In the genomic region with DNA sequence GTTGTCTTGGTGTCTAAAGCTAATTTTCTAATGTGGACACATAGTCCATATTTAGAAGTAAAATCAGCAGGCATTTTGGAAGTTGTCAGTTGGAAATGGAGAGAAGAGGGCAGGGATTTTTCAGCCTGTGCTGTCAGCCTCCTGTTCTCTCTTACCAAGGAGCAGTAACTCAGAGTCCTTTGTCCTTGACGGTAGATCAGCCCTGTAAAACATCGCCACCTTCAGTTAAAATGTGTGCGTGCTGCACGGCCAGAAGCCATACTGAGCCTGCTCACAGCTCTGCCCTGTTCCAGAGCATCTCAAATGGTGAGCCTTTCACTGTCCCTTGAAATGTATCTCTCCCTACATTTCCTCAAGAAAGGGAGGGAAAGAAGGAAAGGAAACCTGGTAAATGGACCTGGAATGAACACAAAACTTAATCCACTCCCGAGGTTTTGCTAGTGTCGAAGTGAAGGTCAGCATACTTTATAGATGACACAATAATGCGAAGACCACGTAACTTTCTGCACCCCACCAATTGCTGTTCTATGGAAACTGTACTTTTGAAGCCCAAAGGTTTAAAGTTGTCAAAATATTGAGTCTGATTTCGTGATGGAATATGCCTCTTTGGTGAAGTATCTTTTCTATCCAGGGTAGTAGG, we compare ENCODE assay signal across 8 cellular contexts.
DNase-seq lines count a peak whose midpoint lies in the region; ATAC-seq and TF ChIP-seq lines count a peak whose summit lies in the region.

No MANE protein-coding gene starts in this region.

- peak; percentile 100 for ATAC-seq in GM23338

- no peaks in the 10 kb centered on the region for H3K9me3 ChIP-seq in CD8-positive, alpha-beta memory T cell (ENCODE audit: low read length)

- DNase-seq in activated CD4-positive, alpha-beta T cell treated with anti-CD3 and anti-CD28 coated beads, Interleukin-2, amount 10 ng/mL, durations not matched to agents 24 days and 14 days, result peak; percentile 56
- DNase-seq in activated CD4-positive, alpha-beta T cell treated with anti-CD3 and anti-CD28 coated beads, Interleukin-2, amount 10 ng/mL, durations not matched to agents 7 days and 5 days, result no peak
- DNase-seq in GM23338 (ENCODE audit: low spot score), result peak; percentile 89
- DNase-seq in HuH-7.5 (ENCODE audit: low spot score), result peak; percentile 14
- DNase-seq in OCI-M1 (lab: John Stamatoyannopoulos, UW), result peak; percentile 35
- DNase-seq in epithelial cell of esophagus (ENCODE audit: low read depth), result peak; percentile 71
- DNase-seq in mesothelial cell of epicardium (ENCODE audit: low spot score in 2 of 2, unreplicated experiment in 2 of 2), result peak in 1 of 2 experiments; percentile 64
- DNase-seq in CD8-positive, alpha-beta memory T cell, result no peak

- H3K4me1 ChIP-seq in GM23338 (ENCODE audit: insufficient read depth), result 0 out of 2 replicates have a peak, but pooled peaks cover 6% of the 10 kb centered on the region
- no peaks in the 10 kb centered on the region for H3K4me1 ChIP-seq in CD8-positive, alpha-beta memory T cell (ENCODE audit: insufficient read depth, low read length)

- H3K4me3 Mint-ChIP-seq in activated CD4-positive, alpha-beta T cell treated with anti-CD3 and anti-CD28 coated beads, Interleukin-2, amount 10 ng/mL, durations not matched to agents 24 days and 14 days, result no peak overlapping the region
- no peak overlapping the region for H3K4me3 Mint-ChIP-seq in activated CD4-positive, alpha-beta T cell treated with anti-CD3 and anti-CD28 coated beads, Interleukin-2, amount 10 ng/mL, durations not matched to agents 7 days and 5 days
- H3K4me3 Mint-ChIP-seq in GM23338 (no peak overlapping the region), mesothelial cell of epicardium (no peak overlapping the region)
- no peak overlapping the region for H3K4me3 Mint-ChIP-seq in CD8-positive, alpha-beta memory T cell

- no peak overlapping the region for H2AFZ ChIP-seq in GM23338

- no peaks in the 10 kb centered on the region for H3K79me2 ChIP-seq in GM23338 (replicated peaks; ENCODE audit: insufficient read depth)

- no peak overlapping the region for H3K4me2 ChIP-seq in GM23338

- H3K27me3 Mint-ChIP-seq in activated CD4-positive, alpha-beta T cell treated with anti-CD3 and anti-CD28 coated beads, Interleukin-2, amount 10 ng/mL, durations not matched to agents 24 days and 14 days, result peaks cover 2% of the 10 kb centered on the region
- peaks cover 3% of the 10 kb centered on the region for H3K27me3 Mint-ChIP-seq in activated CD4-positive, alpha-beta T cell treated with anti-CD3 and anti-CD28 coated beads, Interleukin-2, amount 10 ng/mL, durations not matched to agents 7 days and 5 days
- H3K27me3 Mint-ChIP-seq in GM23338 (ENCODE audit: insufficient read depth, low read depth, poor library complexity), result no peaks in the 10 kb centered on the region
- H3K27me3 Mint-ChIP-seq in mesothelial cell of epicardium (ENCODE audit: low read depth), result no peaks in the 10 kb centered on the region
- H3K27me3 Mint-ChIP-seq in CD8-positive, alpha-beta memory T cell, result peaks cover 0 to 4% of the 10 kb centered on the region in 2 donors

- intact Hi-C loops in activated CD4-positive, alpha-beta T cell treated with anti-CD3 and anti-CD28 coated beads, Interleukin-2, amount 10 ng/mL, durations not matched to agents 24 days and 14 days (cut with micrococcal nuclease), result loop anchor here (10.0 kb wide), 1 partner anchor 221 kb away; no protein-coding TSS in a partner anchor

- CTCF ChIA-PET in activated CD4-positive, alpha-beta T cell treated with anti-CD3 and anti-CD28 coated beads, Interleukin-2, amount 10 ng/mL, durations not matched to agents 7 days and 5 days (lab: Charles Lee), result no interaction called here
- CTCF ChIA-PET in CD8-positive, alpha-beta memory T cell (lab: Charles Lee), result no interaction called here

- H3K9me2 ChIP-seq in GM23338 (ENCODE audit: insufficient read depth), result peaks cover 12% of the 10 kb centered on the region; the same call in 1 of the 2 replicates

- no peak overlapping the region for H3K4me3 ChIP-seq in GM23338
- H3K4me3 ChIP-seq in epithelial cell of esophagus (ENCODE audit: low read length), result no peak overlapping the region
- no peak overlapping the region for H3K4me3 ChIP-seq in CD8-positive, alpha-beta memory T cell (ENCODE audit: low read length)

- no peaks in the 10 kb centered on the region for H3K4me1 Mint-ChIP-seq in activated CD4-positive, alpha-beta T cell treated with anti-CD3 and anti-CD28 coated beads, Interleukin-2, amount 10 ng/mL, durations not matched to agents 24 days and 14 days
- H3K4me1 Mint-ChIP-seq in activated CD4-positive, alpha-beta T cell treated with anti-CD3 and anti-CD28 coated beads, Interleukin-2, amount 10 ng/mL, durations not matched to agents 7 days and 5 days, result no peaks in the 10 kb centered on the region
- H3K4me1 Mint-ChIP-seq in GM23338 (peaks cover 20% of the 10 kb centered on the region), mesothelial cell of epicardium (peaks cover 54% of the 10 kb centered on the region)
- no peaks in the 10 kb centered on the region for H3K4me1 Mint-ChIP-seq in CD8-positive, alpha-beta memory T cell

- H3K27ac Mint-ChIP-seq in activated CD4-positive, alpha-beta T cell treated with anti-CD3 and anti-CD28 coated beads, Interleukin-2, amount 10 ng/mL, durations not matched to agents 24 days and 14 days, result no peak overlapping the region
- H3K27ac Mint-ChIP-seq in activated CD4-positive, alpha-beta T cell treated with anti-CD3 and anti-CD28 coated beads, Interleukin-2, amount 10 ng/mL, durations not matched to agents 7 days and 5 days, result no peak overlapping the region
- H3K27ac Mint-ChIP-seq in GM23338 (no peak overlapping the region), mesothelial cell of epicardium (peak overlapping the region; percentile 84)
- H3K27ac Mint-ChIP-seq in CD8-positive, alpha-beta memory T cell, result no peak overlapping the region

- TF ChIP-seq CTCF in GM23338 (conservative IDR thresholded peaks at IDR 0.05; ENCODE audit: low read depth in 2 of 2) (peak; percentile 80 to 96), epithelial cell of esophagus (IDR thresholded peaks at IDR 0.05; ENCODE audit: insufficient read depth, low read depth, low read length, missing control alignments) (peak; percentile 81), mesothelial cell of epicardium (IDR thresholded peaks at IDR 0.05; ENCODE audit: unreplicated experiment) (peak; percentile 36)

- no peaks in the 10 kb centered on the region for H3F3A ChIP-seq in GM23338 (replicated peaks; ENCODE audit: low read depth)

- H3K27me3 ChIP-seq in GM23338 (ENCODE audit: insufficient read depth), result no peaks in the 10 kb centered on the region
- H3K27me3 ChIP-seq in CD8-positive, alpha-beta memory T cell (ENCODE audit: insufficient read depth, low read length, poor library complexity, severe bottlenecking), result no peaks in the 10 kb centered on the region

- POLR2A ChIA-PET in activated CD4-positive, alpha-beta T cell treated with anti-CD3 and anti-CD28 coated beads, Interleukin-2, amount 10 ng/mL, durations not matched to agents 7 days and 5 days (lab: Charles Lee), result no interaction called here
- POLR2A ChIA-PET in CD8-positive, alpha-beta memory T cell (lab: Charles Lee), result no interaction called here

- H3K36me3 Mint-ChIP-seq in activated CD4-positive, alpha-beta T cell treated with anti-CD3 and anti-CD28 coated beads, Interleukin-2, amount 10 ng/mL, durations not matched to agents 24 days and 14 days (ENCODE audit: low read depth), result no peaks in the 10 kb centered on the region
- no peaks in the 10 kb centered on the region for H3K36me3 Mint-ChIP-seq in activated CD4-positive, alpha-beta T cell treated with anti-CD3 and anti-CD28 coated beads, Interleukin-2, amount 10 ng/mL, durations not matched to agents 7 days and 5 days (ENCODE audit: low read depth)
- H3K36me3 Mint-ChIP-seq in GM23338 (ENCODE audit: low read depth), result no peaks in the 10 kb centered on the region
- H3K36me3 Mint-ChIP-seq in mesothelial cell of epicardium, result peaks cover 23% of the 10 kb centered on the region
- H3K36me3 Mint-ChIP-seq in CD8-positive, alpha-beta memory T cell, result no peaks in the 10 kb centered on the region

- no peaks in the 10 kb centered on the region for H4K20me1 ChIP-seq in GM23338 (replicated peaks; ENCODE audit: insufficient read depth)

- no peaks in the 10 kb centered on the region for H3K36me3 ChIP-seq in GM23338 (ENCODE audit: insufficient read depth)
- no peaks in the 10 kb centered on the region for H3K36me3 ChIP-seq in CD8-positive, alpha-beta memory T cell (ENCODE audit: insufficient read depth, low read length)

- H3K9me3 Mint-ChIP-seq in activated CD4-positive, alpha-beta T cell treated with anti-CD3 and anti-CD28 coated beads, Interleukin-2, amount 10 ng/mL, durations not matched to agents 24 days and 14 days, result no peaks in the 10 kb centered on the region
- H3K9me3 Mint-ChIP-seq in activated CD4-positive, alpha-beta T cell treated with anti-CD3 and anti-CD28 coated beads, Interleukin-2, amount 10 ng/mL, durations not matched to agents 7 days and 5 days, result no peaks in the 10 kb centered on the region
- H3K9me3 Mint-ChIP-seq in GM23338 (no peaks in the 10 kb centered on the region; the same call in 2 of the 3 replicates), mesothelial cell of epicardium (no peaks in the 10 kb centered on the region)
- peaks cover 0 to 3% (median 0%) of the 10 kb centered on the region in 5 donors for H3K9me3 Mint-ChIP-seq in CD8-positive, alpha-beta memory T cell

- H3K27ac ChIP-seq in GM23338 (ENCODE audit: low read depth), result no peak overlapping the region
- H3K27ac ChIP-seq in CD8-positive, alpha-beta memory T cell (ENCODE audit: low read depth, low read length), result no peak overlapping the region

TF ChIP-seq in GM23338, 12 proteins besides CTCF, POLR2A, EP300 and RAD21 (continues in another document):
- TF ChIP-seq ZNF331 (CRISPR knock-in tag; IDR thresholded peaks at IDR 0.05; ENCODE audit: low read depth), result no peak

Comparison
In these comparisons a context has a peak if more than half of its experiments do, and no peak if none do; other contexts are left out.
1. DNase-seq: peak in activated CD4-positive, alpha-beta T cell treated with anti-CD3 and anti-CD28 coated beads, Interleukin-2, amount 10 ng/mL, durations not matched to agents 24 days and 14 days (single experiment), GM23338 (single experiment), HuH-7.5 (single experiment), OCI-M1 (single experiment) and epithelial cell of esophagus (single experiment); none in activated CD4-positive, alpha-beta T cell treated with anti-CD3 and anti-CD28 coated beads, Interleukin-2, amount 10 ng/mL, durations not matched to agents 7 days and 5 days (single experiment) and CD8-positive, alpha-beta memory T cell (0 of 5).
2. CTCF ChIP-seq: peak in every context shown above with its lines; median percentile 88 in GM23338; 81 in epithelial cell of esophagus; 36 in mesothelial cell of epicardium.